In genomic region chr2:4937550-4937949, GRCh38 we compare ENCODE assay signal across 19 cellular contexts.
DNase-seq lines count a peak whose midpoint lies in the region; ATAC-seq and TF ChIP-seq lines count a peak whose summit lies in the region.
"Had no signal": no experiment of that assay in that cellular context is flagged by ENCODE, and none has a peak within 500 bp of the region (broad histone marks: within the 10 kb centered on the region; RNA-seq: fewer than 3 reads in every experiment).

No MANE protein-coding gene starts in this region.

- POLR2A ChIA-PET in PC-3 (lab: Charles Lee; ENCODE audit: unreplicated experiment), result no interaction called here

- no peak overlapping the region for H3K27ac ChIP-seq in PC-3 (ENCODE audit: low read length)

- H3K79me2 ChIP-seq in PC-3 (ENCODE audit: low read length), result no peaks in the 10 kb centered on the region

- DNase-seq in PC-3 (peak; percentile 3), ecto neural progenitor cell (ENCODE audit: low spot score) (peak; percentile 50), left kidney (ENCODE audit: low read depth, low spot score) (peak; percentile 68), retina (peak; percentile 9), left cardiac atrium (no peak)
- DNase-seq: ACHN, COR-L47, MV-4-11, NCI-H1436, NCI-H2029, NCI-H2171, NCI-H510A had no signal

- H2AFZ ChIP-seq in PC-3 (ENCODE audit: low read length), result no peak overlapping the region
- H2AFZ ChIP-seq: GM23338 had no signal

- H4K20me1 ChIP-seq in PC-3 (ENCODE audit: low read length), result no peaks in the 10 kb centered on the region

- H3K27me3 Mint-ChIP-seq in stimulated activated memory B cell treated with anti-CD40 and anti-IgM and Interleukin-4, amounts not matched to agents 10 μg/mL and 1 μg/mL and 100 μg/mL, for 72 hours, result no peaks in the 10 kb centered on the region

- no peaks in the 10 kb centered on the region for H3K4me1 Mint-ChIP-seq in stimulated activated memory B cell treated with anti-CD40 and anti-IgM and Interleukin-4, amounts not matched to agents 10 μg/mL and 1 μg/mL and 100 μg/mL, for 72 hours
- H3K4me1 Mint-ChIP-seq: GM23338 had no signal

- H3F3A ChIP-seq in PC-3 (ENCODE audit: low read length, unreplicated experiment), result no peaks in the 10 kb centered on the region

- no peak overlapping the region for H3K4me2 ChIP-seq in PC-3 (ENCODE audit: low read length)
- H3K4me2 ChIP-seq: GM23338 had no signal

- intact Hi-C loops in PC-3 (cut with micrococcal nuclease), result no loop called here
- intact Hi-C loops in left cardiac atrium (cut with DNase I), result no loop called here

- no peaks in the 10 kb centered on the region for H3K9me2 ChIP-seq in PC-3 (replicated peaks; ENCODE audit: low read length)

- no peaks in the 10 kb centered on the region for H3K4me1 ChIP-seq in PC-3 (ENCODE audit: insufficient read depth, low read length)

- no peaks in the 10 kb centered on the region; the same call in 1 of the 2 replicates for H3K9me3 ChIP-seq in PC-3 (ENCODE audit: low read length)

- H3K4me3 Mint-ChIP-seq in stimulated activated memory B cell treated with anti-CD40 and anti-IgM and Interleukin-4, amounts not matched to agents 10 μg/mL and 1 μg/mL and 100 μg/mL, for 72 hours, result no peak overlapping the region
- H3K4me3 Mint-ChIP-seq: GM23338 had no signal

- H3K36me3 Mint-ChIP-seq in stimulated activated memory B cell treated with anti-CD40 and anti-IgM and Interleukin-4, amounts not matched to agents 10 μg/mL and 1 μg/mL and 100 μg/mL, for 72 hours, result no peaks in the 10 kb centered on the region

- ATAC-seq in PC-3 (no peak), GM19351 (IDR thresholded peaks at IDR 0.05; ENCODE audit: unreplicated experiment) (no peak), left cardiac atrium (no peak), HG03135 (IDR thresholded peaks at IDR 0.05; ENCODE audit: unreplicated experiment) (no peak)
- ATAC-seq in stimulated activated memory B cell treated with anti-CD40 and anti-IgM and Interleukin-4, amounts not matched to agents 10 μg/mL and 1 μg/mL and 100 μg/mL, for 72 hours, result no peak
- ATAC-seq: GM23338, K562, Panc1, Right ventricle myocardium inferior had no signal

- no peak for TF ChIP-seq CTCF in PC-3 (conservative IDR thresholded peaks at IDR 0.05; ENCODE audit: low read depth, low read length)

- H3K27me3 ChIP-seq in PC-3 (ENCODE audit: low read length), result no peaks in the 10 kb centered on the region

- no peak overlapping the region for H3K4me3 ChIP-seq in PC-3 (ENCODE audit: low read length)
- H3K4me3 ChIP-seq: GM23338, K562 had no signal

- H3K9me3 Mint-ChIP-seq in stimulated activated memory B cell treated with anti-CD40 and anti-IgM and Interleukin-4, amounts not matched to agents 10 μg/mL and 1 μg/mL and 100 μg/mL, for 72 hours, result peaks cover 2% of the 10 kb centered on the region

- H3K27ac Mint-ChIP-seq in stimulated activated memory B cell treated with anti-CD40 and anti-IgM and Interleukin-4, amounts not matched to agents 10 μg/mL and 1 μg/mL and 100 μg/mL, for 72 hours, result no peak overlapping the region
- H3K27ac Mint-ChIP-seq: GM23338 had no signal

- no peaks in the 10 kb centered on the region for H3K36me3 ChIP-seq in PC-3 (ENCODE audit: low read depth, low read length)

- no TSS peak for BruUV-seq in PC-3 (replicated peaks; lab: Mats Ljungman, UMichigan)

- CTCF ChIA-PET in PC-3 (lab: Charles Lee), result no interaction called here

- no peak overlapping the region for H3K9ac ChIP-seq in PC-3 (ENCODE audit: low read length)
